1 cellular context compared by ENCODE assay signal in the genomic region with DNA sequence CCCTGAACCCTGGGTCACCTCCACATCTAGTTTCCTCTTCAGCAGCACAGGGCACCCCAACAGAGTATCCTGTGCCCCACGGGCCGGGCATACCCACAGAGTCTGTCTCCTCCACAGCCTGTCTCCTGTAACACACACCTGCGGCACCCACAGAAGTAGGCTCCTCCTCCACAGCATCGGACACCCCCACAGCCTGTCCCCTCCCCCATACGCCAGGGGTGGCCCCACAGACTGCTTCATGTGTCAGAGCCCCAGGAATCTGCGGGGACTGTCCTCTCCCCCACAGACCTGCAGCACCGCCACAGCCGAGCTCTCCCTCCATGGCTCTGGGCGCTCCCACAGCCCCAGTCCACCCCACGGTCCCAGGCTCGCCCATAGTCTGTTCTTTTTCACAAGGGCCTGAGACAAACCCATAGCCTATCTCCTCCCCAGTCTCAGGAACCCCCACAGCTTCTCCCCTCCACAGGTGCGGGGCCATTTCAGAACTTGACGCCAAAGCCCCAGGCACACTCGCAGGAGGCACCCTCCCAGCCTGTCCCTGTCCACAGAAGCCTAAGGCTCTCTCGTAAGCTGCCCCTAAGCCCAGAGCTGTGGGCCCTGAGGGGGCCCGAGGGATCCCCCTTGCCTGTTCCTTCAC.
TF ChIP-seq lines count a peak whose summit lies in the region.

No MANE protein-coding gene starts in this region.

TF ChIP-seq in GM23338, 12 proteins besides CTCF, POLR2A, EP300 and RAD21 (continued from another document):
- TF ChIP-seq, protein P1, sequence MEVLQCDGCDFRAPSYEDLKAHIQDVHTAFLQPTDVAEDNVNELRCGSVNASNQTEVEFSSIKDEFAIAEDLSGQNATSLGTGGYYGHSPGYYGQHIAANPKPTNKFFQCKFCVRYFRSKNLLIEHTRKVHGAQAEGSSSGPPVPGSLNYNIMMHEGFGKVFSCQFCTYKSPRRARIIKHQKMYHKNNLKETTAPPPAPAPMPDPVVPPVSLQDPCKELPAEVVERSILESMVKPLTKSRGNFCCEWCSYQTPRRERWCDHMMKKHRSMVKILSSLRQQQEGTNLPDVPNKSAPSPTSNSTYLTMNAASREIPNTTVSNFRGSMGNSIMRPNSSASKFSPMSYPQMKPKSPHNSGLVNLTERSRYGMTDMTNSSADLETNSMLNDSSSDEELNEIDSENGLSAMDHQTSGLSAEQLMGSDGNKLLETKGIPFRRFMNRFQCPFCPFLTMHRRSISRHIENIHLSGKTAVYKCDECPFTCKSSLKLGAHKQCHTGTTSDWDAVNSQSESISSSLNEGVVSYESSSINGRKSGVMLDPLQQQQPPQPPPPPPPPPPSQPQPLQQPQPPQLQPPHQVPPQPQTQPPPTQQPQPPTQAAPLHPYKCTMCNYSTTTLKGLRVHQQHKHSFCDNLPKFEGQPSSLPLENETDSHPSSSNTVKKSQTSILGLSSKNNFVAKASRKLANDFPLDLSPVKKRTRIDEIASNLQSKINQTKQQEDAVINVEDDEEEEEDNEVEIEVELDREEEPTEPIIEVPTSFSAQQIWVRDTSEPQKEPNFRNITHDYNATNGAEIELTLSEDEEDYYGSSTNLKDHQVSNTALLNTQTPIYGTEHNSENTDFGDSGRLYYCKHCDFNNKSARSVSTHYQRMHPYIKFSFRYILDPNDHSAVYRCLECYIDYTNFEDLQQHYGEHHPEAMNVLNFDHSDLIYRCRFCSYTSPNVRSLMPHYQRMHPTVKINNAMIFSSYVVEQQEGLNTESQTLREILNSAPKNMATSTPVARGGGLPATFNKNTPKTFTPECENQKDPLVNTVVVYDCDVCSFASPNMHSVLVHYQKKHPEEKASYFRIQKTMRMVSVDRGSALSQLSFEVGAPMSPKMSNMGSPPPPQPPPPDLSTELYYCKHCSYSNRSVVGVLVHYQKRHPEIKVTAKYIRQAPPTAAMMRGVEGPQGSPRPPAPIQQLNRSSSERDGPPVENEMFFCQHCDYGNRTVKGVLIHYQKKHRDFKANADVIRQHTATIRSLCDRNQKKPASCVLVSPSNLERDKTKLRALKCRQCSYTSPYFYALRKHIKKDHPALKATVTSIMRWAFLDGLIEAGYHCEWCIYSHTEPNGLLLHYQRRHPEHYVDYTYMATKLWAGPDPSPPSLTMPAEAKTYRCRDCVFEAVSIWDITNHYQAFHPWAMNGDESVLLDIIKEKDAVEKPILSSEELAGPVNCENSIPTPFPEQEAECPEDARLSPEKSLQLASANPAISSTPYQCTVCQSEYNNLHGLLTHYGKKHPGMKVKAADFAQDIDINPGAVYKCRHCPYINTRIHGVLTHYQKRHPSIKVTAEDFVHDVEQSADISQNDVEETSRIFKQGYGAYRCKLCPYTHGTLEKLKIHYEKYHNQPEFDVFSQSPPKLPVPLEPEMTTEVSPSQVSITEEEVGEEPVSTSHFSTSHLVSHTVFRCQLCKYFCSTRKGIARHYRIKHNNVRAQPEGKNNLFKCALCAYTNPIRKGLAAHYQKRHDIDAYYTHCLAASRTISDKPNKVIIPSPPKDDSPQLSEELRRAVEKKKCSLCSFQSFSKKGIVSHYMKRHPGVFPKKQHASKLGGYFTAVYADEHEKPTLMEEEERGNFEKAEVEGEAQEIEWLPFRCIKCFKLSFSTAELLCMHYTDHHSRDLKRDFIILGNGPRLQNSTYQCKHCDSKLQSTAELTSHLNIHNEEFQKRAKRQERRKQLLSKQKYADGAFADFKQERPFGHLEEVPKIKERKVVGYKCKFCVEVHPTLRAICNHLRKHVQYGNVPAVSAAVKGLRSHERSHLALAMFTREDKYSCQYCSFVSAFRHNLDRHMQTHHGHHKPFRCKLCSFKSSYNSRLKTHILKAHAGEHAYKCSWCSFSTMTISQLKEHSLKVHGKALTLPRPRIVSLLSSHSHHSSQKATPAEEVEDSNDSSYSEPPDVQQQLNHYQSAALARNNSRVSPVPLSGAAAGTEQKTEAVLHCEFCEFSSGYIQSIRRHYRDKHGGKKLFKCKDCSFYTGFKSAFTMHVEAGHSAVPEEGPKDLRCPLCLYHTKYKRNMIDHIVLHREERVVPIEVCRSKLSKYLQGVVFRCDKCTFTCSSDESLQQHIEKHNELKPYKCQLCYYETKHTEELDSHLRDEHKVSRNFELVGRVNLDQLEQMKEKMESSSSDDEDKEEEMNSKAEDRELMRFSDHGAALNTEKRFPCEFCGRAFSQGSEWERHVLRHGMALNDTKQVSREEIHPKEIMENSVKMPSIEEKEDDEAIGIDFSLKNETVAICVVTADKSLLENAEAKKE (CRISPR knock-in tag; IDR thresholded peaks at IDR 0.05): no peak
- TF ChIP-seq, protein P2, sequence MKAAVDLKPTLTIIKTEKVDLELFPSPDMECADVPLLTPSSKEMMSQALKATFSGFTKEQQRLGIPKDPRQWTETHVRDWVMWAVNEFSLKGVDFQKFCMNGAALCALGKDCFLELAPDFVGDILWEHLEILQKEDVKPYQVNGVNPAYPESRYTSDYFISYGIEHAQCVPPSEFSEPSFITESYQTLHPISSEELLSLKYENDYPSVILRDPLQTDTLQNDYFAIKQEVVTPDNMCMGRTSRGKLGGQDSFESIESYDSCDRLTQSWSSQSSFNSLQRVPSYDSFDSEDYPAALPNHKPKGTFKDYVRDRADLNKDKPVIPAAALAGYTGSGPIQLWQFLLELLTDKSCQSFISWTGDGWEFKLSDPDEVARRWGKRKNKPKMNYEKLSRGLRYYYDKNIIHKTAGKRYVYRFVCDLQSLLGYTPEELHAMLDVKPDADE (IDR thresholded peaks at IDR 0.05): no peak
- TF ChIP-seq NANOG (IDR thresholded peaks at IDR 0.05; ENCODE audit: borderline replicate concordance) (no peak), STAT1 (IDR thresholded peaks at IDR 0.05; ENCODE audit: unreplicated experiment) (no peak), JUNB (IDR thresholded peaks at IDR 0.05; ENCODE audit: unreplicated experiment) (no peak), POLR2AphosphoS5 (IDR thresholded peaks at IDR 0.05; ENCODE audit: low read depth) (no peak), CREB1 (CRISPR knock-in tag; IDR thresholded peaks at IDR 0.05; ENCODE audit: low read depth) (no peak), ZNF331 (CRISPR knock-in tag; IDR thresholded peaks at IDR 0.05; ENCODE audit: low read depth) (no peak), EZH2phosphoT487 (IDR thresholded peaks at IDR 0.05; ENCODE audit: unreplicated experiment) (no peak)
- TF ChIP-seq, protein P3, sequence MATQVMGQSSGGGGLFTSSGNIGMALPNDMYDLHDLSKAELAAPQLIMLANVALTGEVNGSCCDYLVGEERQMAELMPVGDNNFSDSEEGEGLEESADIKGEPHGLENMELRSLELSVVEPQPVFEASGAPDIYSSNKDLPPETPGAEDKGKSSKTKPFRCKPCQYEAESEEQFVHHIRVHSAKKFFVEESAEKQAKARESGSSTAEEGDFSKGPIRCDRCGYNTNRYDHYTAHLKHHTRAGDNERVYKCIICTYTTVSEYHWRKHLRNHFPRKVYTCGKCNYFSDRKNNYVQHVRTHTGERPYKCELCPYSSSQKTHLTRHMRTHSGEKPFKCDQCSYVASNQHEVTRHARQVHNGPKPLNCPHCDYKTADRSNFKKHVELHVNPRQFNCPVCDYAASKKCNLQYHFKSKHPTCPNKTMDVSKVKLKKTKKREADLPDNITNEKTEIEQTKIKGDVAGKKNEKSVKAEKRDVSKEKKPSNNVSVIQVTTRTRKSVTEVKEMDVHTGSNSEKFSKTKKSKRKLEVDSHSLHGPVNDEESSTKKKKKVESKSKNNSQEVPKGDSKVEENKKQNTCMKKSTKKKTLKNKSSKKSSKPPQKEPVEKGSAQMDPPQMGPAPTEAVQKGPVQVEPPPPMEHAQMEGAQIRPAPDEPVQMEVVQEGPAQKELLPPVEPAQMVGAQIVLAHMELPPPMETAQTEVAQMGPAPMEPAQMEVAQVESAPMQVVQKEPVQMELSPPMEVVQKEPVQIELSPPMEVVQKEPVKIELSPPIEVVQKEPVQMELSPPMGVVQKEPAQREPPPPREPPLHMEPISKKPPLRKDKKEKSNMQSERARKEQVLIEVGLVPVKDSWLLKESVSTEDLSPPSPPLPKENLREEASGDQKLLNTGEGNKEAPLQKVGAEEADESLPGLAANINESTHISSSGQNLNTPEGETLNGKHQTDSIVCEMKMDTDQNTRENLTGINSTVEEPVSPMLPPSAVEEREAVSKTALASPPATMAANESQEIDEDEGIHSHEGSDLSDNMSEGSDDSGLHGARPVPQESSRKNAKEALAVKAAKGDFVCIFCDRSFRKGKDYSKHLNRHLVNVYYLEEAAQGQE (IDR thresholded peaks at IDR 0.05; ENCODE audit: unreplicated experiment): no peak
